In the genomic region with DNA sequence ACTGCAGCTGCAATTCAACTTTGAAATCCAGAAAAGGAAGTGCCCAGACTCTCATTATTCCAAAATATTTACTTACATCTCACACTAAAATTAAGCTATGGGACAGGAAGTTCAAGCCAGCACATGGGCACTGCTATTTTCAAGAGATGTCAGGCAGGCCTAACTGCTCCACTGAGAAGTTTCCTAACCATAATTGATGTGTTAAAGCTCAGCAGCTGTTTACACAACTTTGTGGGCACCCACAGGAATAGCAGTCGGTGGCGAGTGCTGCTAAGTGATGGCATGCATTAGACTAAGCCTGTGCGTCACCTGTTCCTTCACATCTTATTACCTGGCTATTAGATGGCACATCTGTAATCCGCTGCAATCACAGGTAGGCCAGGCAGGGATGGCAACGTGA, we compare ENCODE assay signal across 20 cellular contexts.
DNase-seq lines count a peak whose midpoint lies in the region; FAIRE-seq and TF ChIP-seq lines count a peak whose summit lies in the region.
"Had no signal": no experiment of that assay in that cellular context is flagged by ENCODE, and none has a peak within 500 bp of the region (broad histone marks: within the 10 kb centered on the region; RNA-seq: fewer than 3 reads in every experiment).

No MANE protein-coding gene starts in this region.

- peaks cover 33% of the 10 kb centered on the region for H3K4me1 ChIP-seq in Loucy (ENCODE audit: insufficient read depth, low read length, poor library complexity, severe bottlenecking)
- H3K4me1 ChIP-seq: HAP-1, Peyer's patch had no signal

- H3F3A ChIP-seq in Loucy (ENCODE audit: low read depth) = no peaks in the 10 kb centered on the region

- no peak overlapping the region for H3K4me3 ChIP-seq in Loucy (ENCODE audit: low read length, poor library complexity, severe bottlenecking)
- no peak overlapping the region for H3K4me3 ChIP-seq in SK-N-MC
- H3K4me3 ChIP-seq: GM12878, HAP-1, Peyer's patch had no signal

- H3K9me2 ChIP-seq in Loucy (replicated peaks; ENCODE audit: low read depth, low read length) = no peaks in the 10 kb centered on the region

- peak overlapping the region; percentile 65 for H3K27ac ChIP-seq in SK-N-MC
- H3K27ac ChIP-seq: C4-2B, HL-60, Peyer's patch had no signal

- H3K27me3 ChIP-seq in Loucy (ENCODE audit: insufficient read depth, low read length, poor library complexity, severe bottlenecking) = no peaks in the 10 kb centered on the region
- H3K27me3 ChIP-seq: Peyer's patch had no signal

- peak overlapping the region; percentile 2 for H3K4me2 ChIP-seq in Loucy (ENCODE audit: low read depth, low read length, poor library complexity, severe bottlenecking)

- DNase-seq in NCI-H748 (lab: John Stamatoyannopoulos, UW; ENCODE audit: unreplicated experiment) (peak; percentile 25), NCI-H748 treated with DMSO at 0.1 percent for 48 hours (lab: John Stamatoyannopoulos, UW) (no peak), SK-N-MC (ENCODE audit: low read depth, low spot score) (peak; percentile 57), retina (peak; percentile 22), NCI-H82 treated with DMSO at 0.1 percent for 48 hours (lab: John Stamatoyannopoulos, UW; ENCODE audit: unreplicated experiment) (no peak), HTR-8/SVneo (ENCODE audit: insufficient read length, low spot score) (no peak)
- DNase-seq in stimulated activated CD4-positive, alpha-beta T cell treated with anti-CD3 and anti-CD28 coated beads, Interleukin-2, amount 100 ng/mL, for 24 hours = no peak
- DNase-seq: EL, IMR-90, Kasumi-1, NCI-H1436, NCI-H1930, NCI-H69, Peyer's patch, T1000 had no signal

- H4K20me1 ChIP-seq in Loucy (ENCODE audit: insufficient read depth, low read length, poor library complexity, severe bottlenecking) = no peaks in the 10 kb centered on the region

- H3K9ac ChIP-seq in Loucy (ENCODE audit: low read depth, low read length, poor library complexity, severe bottlenecking) = no peak overlapping the region
- no peak overlapping the region for H3K9ac ChIP-seq in SK-N-MC (ENCODE audit: insufficient read length)

- no peak overlapping the region for H2AFZ ChIP-seq in Loucy (ENCODE audit: low read length)

- H3K36me3 ChIP-seq in Loucy (ENCODE audit: insufficient read depth, low read length) (no peaks in the 10 kb centered on the region), SK-N-MC (ENCODE audit: insufficient read depth, low read length) (no peaks in the 10 kb centered on the region)
- H3K36me3 ChIP-seq: HAP-1, Peyer's patch had no signal

- no peak for TF ChIP-seq CTCF in Loucy (conservative IDR thresholded peaks at IDR 0.05; ENCODE audit: low read length)

- H3K9me3 ChIP-seq in Loucy (ENCODE audit: insufficient read depth, low read depth, low read length) (no peaks in the 10 kb centered on the region), SK-N-MC (ENCODE audit: low read depth, low read length) (no peaks in the 10 kb centered on the region)
- H3K9me3 ChIP-seq: HAP-1, Peyer's patch had no signal

- H3K79me2 ChIP-seq in Loucy (ENCODE audit: insufficient read depth, low read length) = no peaks in the 10 kb centered on the region

- FAIRE-seq in HTR-8/SVneo (lab: Jason Lieb, UNC) = no peak
- FAIRE-seq: GM12878 had no signal

Comparison
In these comparisons a context has a peak if more than half of its experiments do, and no peak if none do; other contexts are left out.
1. DNase-seq: peak in NCI-H748 (single experiment), SK-N-MC (single experiment) and retina (single experiment); none in NCI-H748 treated with DMSO at 0.1 percent for 48 hours (single experiment), NCI-H82 treated with DMSO at 0.1 percent for 48 hours (single experiment), HTR-8/SVneo (single experiment) and stimulated activated CD4-positive, alpha-beta T cell treated with anti-CD3 and anti-CD28 coated beads, Interleukin-2, amount 100 ng/mL, for 24 hours (0 of 2).